In genomic region chr10:14396441-14397048, GRCh38 we compare ENCODE assay signal across 8 cellular contexts.
DNase-seq lines count a peak whose midpoint lies in the region; ATAC-seq and TF ChIP-seq lines count a peak whose summit lies in the region.
"Had no signal": no experiment of that assay in that cellular context is flagged by ENCODE, and none has a peak within 500 bp of the region (broad histone marks: within the 10 kb centered on the region; RNA-seq: fewer than 3 reads in every experiment).

No MANE protein-coding gene starts in this region.

- CTCF ChIA-PET in activated naive CD4-positive, alpha-beta T cell treated with anti-CD3 and anti-CD28 coated beads for 36 hours (lab: Charles Lee): no interaction called here

- intact Hi-C loops in activated naive CD4-positive, alpha-beta T cell treated with anti-CD3 and anti-CD28 coated beads for 36 hours (cut with micrococcal nuclease): no loop called here

- peak; percentile 28 to 71 for TF ChIP-seq CTCF in GM23338 (conservative IDR thresholded peaks at IDR 0.05; ENCODE audit: low read depth in 2 of 2)
- peak; percentile 16 for TF ChIP-seq CTCF in RWPE2 (IDR thresholded peaks at IDR 0.05; ENCODE audit: poor library complexity, severe bottlenecking)
- TF ChIP-seq CTCF in foreskin keratinocyte (conservative IDR thresholded peaks at IDR 0.05): peak; percentile 43

- peaks cover 8% of the 10 kb centered on the region; the same call in 2 of the 3 replicates for H3K36me3 Mint-ChIP-seq in GM23338 (ENCODE audit: low read depth)
- H3K36me3 Mint-ChIP-seq in activated naive CD4-positive, alpha-beta T cell treated with anti-CD3 and anti-CD28 coated beads for 36 hours (ENCODE audit: low read depth): peaks cover 3% of the 10 kb centered on the region

- H4K20me1 ChIP-seq in GM23338 (replicated peaks; ENCODE audit: insufficient read depth): no peaks in the 10 kb centered on the region

- H3K79me2 ChIP-seq in GM23338 (replicated peaks; ENCODE audit: insufficient read depth): no peaks in the 10 kb centered on the region

- H3K9me3 Mint-ChIP-seq in GM23338: peaks cover 12% of the 10 kb centered on the region; the same call in 2 of the 3 replicates
- H3K9me3 Mint-ChIP-seq in activated naive CD4-positive, alpha-beta T cell treated with anti-CD3 and anti-CD28 coated beads for 36 hours: peaks cover 15% of the 10 kb centered on the region

- H3F3A ChIP-seq in GM23338 (replicated peaks; ENCODE audit: low read depth): no peaks in the 10 kb centered on the region

- peak; percentile 59 for ATAC-seq in GM23338
- ATAC-seq in RWPE2 (ENCODE audit: low read depth): peak; percentile 8; the same call in 1 of the 3 replicates
- peak; percentile 35 for ATAC-seq in foreskin keratinocyte
- no peak for ATAC-seq in GM21529 (IDR thresholded peaks at IDR 0.05; ENCODE audit: unreplicated experiment)

- H3K27ac Mint-ChIP-seq in GM23338: no peak overlapping the region
- no peak overlapping the region for H3K27ac Mint-ChIP-seq in activated naive CD4-positive, alpha-beta T cell treated with anti-CD3 and anti-CD28 coated beads for 36 hours

- H3K9me3 ChIP-seq in RWPE2 (ENCODE audit: severe bottlenecking) (no peaks in the 10 kb centered on the region), skeletal muscle satellite cell (replicated peaks; ENCODE audit: low read length) (peaks cover 10% of the 10 kb centered on the region)

- H3K27me3 ChIP-seq in GM23338 (ENCODE audit: insufficient read depth): no peaks in the 10 kb centered on the region
- no peaks in the 10 kb centered on the region for H3K27me3 ChIP-seq in RWPE2 (ENCODE audit: insufficient read depth, poor library complexity, severe bottlenecking)
- H3K27me3 ChIP-seq in foreskin keratinocyte: no peaks in the 10 kb centered on the region
- peaks cover 21% of the 10 kb centered on the region for H3K27me3 ChIP-seq in skeletal muscle satellite cell (ENCODE audit: control insufficient read depth, insufficient read depth, low read length)

- H3K27ac ChIP-seq in GM23338 (ENCODE audit: low read depth): no peak overlapping the region
- peak overlapping the region; percentile 52 for H3K27ac ChIP-seq in RWPE2 (ENCODE audit: poor library complexity, severe bottlenecking)
- H3K27ac ChIP-seq in foreskin keratinocyte: no peak overlapping the region

- H3K9ac ChIP-seq in skeletal muscle satellite cell (ENCODE audit: low read depth, low read length): peak overlapping the region; percentile 83

- H3K4me1 ChIP-seq in GM23338 (ENCODE audit: insufficient read depth): no peaks in the 10 kb centered on the region; the same call in 1 of the 2 replicates
- H3K4me1 ChIP-seq in RWPE2 (ENCODE audit: insufficient read depth, poor library complexity, severe bottlenecking): peaks cover 13% of the 10 kb centered on the region
- H3K4me1 ChIP-seq in foreskin keratinocyte: peaks cover 34% of the 10 kb centered on the region
- H3K4me1 ChIP-seq in skeletal muscle satellite cell (ENCODE audit: control insufficient read depth, insufficient read depth, low read length): peaks cover 37% of the 10 kb centered on the region

- peaks cover 1% of the 10 kb centered on the region for H3K27me3 Mint-ChIP-seq in GM23338 (ENCODE audit: insufficient read depth, low read depth, poor library complexity)
- H3K27me3 Mint-ChIP-seq in activated naive CD4-positive, alpha-beta T cell treated with anti-CD3 and anti-CD28 coated beads for 36 hours (ENCODE audit: low read depth): peaks cover 12% of the 10 kb centered on the region

- H3K4me1 Mint-ChIP-seq in GM23338: peaks cover 15% of the 10 kb centered on the region
- peaks cover 3% of the 10 kb centered on the region for H3K4me1 Mint-ChIP-seq in activated naive CD4-positive, alpha-beta T cell treated with anti-CD3 and anti-CD28 coated beads for 36 hours (ENCODE audit: low read depth)

- H3K4me2 ChIP-seq in GM23338: no peak overlapping the region
- H3K4me2 ChIP-seq in skeletal muscle satellite cell (ENCODE audit: low read length): peak overlapping the region; percentile 60

- H3K4me3 ChIP-seq in GM23338: no peak overlapping the region
- H3K4me3 ChIP-seq in RWPE2 (ENCODE audit: severe bottlenecking): no peak overlapping the region
- H3K4me3 ChIP-seq in skeletal muscle satellite cell (ENCODE audit: low read length): peak overlapping the region; percentile 5

- H3K9me2 ChIP-seq in GM23338 (ENCODE audit: insufficient read depth): peaks cover 35% of the 10 kb centered on the region

- no peak overlapping the region for H3K4me3 Mint-ChIP-seq in GM23338
- H3K4me3 Mint-ChIP-seq in activated naive CD4-positive, alpha-beta T cell treated with anti-CD3 and anti-CD28 coated beads for 36 hours: no peak overlapping the region

- no peaks in the 10 kb centered on the region; the same call in 1 of the 2 replicates for H3K36me3 ChIP-seq in GM23338 (ENCODE audit: insufficient read depth)
- H3K36me3 ChIP-seq in RWPE2 (ENCODE audit: low read depth): no peaks in the 10 kb centered on the region
- no peaks in the 10 kb centered on the region for H3K36me3 ChIP-seq in skeletal muscle satellite cell (ENCODE audit: insufficient read depth, low read length)

- DNase-seq in GM23338 (ENCODE audit: low spot score) (peak; percentile 50), RWPE2 (ENCODE audit: low spot score) (no peak), foreskin keratinocyte (no peak), amniotic stem cell (lab: John Stamatoyannopoulos, UW) (no peak)
- DNase-seq in activated naive CD4-positive, alpha-beta T cell treated with anti-CD3 and anti-CD28 coated beads for 36 hours: no peak
- DNase-seq: activated CD4-positive, alpha-beta T cell treated with anti-CD3 and anti-CD28 coated beads for 1 hour had no signal

- H2AFZ ChIP-seq in GM23338: peak overlapping the region; percentile 26; the same call in 1 of the 2 replicates

TF ChIP-seq in GM23338, 12 proteins besides CTCF, POLR2A, EP300 and RAD21 (continues in another document):
- TF ChIP-seq POLR2AphosphoS5 (IDR thresholded peaks at IDR 0.05; ENCODE audit: low read depth) (no peak), REST (IDR thresholded peaks at IDR 0.05; ENCODE audit: unreplicated experiment) (no peak), CREB1 (CRISPR knock-in tag; IDR thresholded peaks at IDR 0.05; ENCODE audit: low read depth) (no peak)
- TF ChIP-seq, protein P1, sequence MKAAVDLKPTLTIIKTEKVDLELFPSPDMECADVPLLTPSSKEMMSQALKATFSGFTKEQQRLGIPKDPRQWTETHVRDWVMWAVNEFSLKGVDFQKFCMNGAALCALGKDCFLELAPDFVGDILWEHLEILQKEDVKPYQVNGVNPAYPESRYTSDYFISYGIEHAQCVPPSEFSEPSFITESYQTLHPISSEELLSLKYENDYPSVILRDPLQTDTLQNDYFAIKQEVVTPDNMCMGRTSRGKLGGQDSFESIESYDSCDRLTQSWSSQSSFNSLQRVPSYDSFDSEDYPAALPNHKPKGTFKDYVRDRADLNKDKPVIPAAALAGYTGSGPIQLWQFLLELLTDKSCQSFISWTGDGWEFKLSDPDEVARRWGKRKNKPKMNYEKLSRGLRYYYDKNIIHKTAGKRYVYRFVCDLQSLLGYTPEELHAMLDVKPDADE (IDR thresholded peaks at IDR 0.05): no peak
